In the genomic region with DNA sequence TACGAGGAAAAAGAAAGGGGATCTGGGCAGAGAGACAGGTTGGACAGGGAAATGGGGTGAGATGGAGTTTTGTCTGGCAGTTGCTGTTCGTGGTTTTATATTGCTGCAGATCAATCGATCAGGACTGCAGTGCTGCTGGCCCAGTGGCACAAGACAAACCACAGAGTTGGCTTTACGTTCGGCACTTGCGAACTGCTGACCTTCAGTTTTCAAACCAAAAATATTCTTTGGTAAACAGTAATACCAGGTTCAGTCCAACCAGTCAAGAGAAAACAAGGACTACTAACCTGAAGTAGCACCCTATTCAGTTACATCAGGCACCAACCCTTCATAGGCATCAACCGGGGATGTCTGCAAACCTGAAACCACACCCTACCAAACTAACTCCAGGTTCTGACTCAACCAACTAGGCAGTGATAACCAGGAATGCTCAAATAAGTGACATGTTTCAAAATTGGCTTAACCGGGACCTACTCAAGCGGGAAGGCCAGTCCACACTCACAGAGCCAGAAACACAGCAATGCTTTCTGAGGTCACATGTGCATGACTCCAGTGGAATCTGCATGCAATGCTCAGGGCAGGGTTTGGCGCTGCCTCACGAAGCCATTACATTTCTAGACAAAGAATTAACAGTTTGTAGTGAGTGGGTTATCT, we compare ENCODE assay signal across 9 cellular contexts.
DNase-seq lines count a peak whose midpoint lies in the region; ATAC-seq and TF ChIP-seq lines count a peak whose summit lies in the region.
"Had no signal": no experiment of that assay in that cellular context is flagged by ENCODE, and none has a peak within 500 bp of the region (broad histone marks: within the 10 kb centered on the region; RNA-seq: fewer than 3 reads in every experiment).

No MANE protein-coding gene starts in this region.

- no peaks in the 10 kb centered on the region for H3K9me3 ChIP-seq in upper lobe of left lung

- TF ChIP-seq POLR2A in upper lobe of left lung (IDR thresholded peaks at IDR 0.05) = no peak

- H3K27me3 ChIP-seq in dorsolateral prefrontal cortex (no peaks in the 10 kb centered on the region), upper lobe of left lung (no peaks in the 10 kb centered on the region)

- intact Hi-C loops in dorsolateral prefrontal cortex (cut with DNase I) = loop anchor here in 1 of 2 donors (2.0 kb wide), 1 partner anchor 32 kb away; no protein-coding TSS in a partner anchor

- no peaks in the 10 kb centered on the region for H3K9me3 Mint-ChIP-seq in activated naive CD4-positive, alpha-beta T cell treated with anti-CD3 and anti-CD28 coated beads, Interleukin-2, amount 10 ng/mL, durations not matched to agents 7 days and 5 days
- H3K9me3 Mint-ChIP-seq in activated naive CD4-positive, alpha-beta T cell treated with anti-CD3 and anti-CD28 coated beads, Interleukin-2, amount 50 U/mL, for 72 hours = no peaks in the 10 kb centered on the region
- no peaks in the 10 kb centered on the region for H3K9me3 Mint-ChIP-seq in mesothelial cell of epicardium

- TF ChIP-seq CTCF in dorsolateral prefrontal cortex (IDR thresholded peaks at IDR 0.05 in 54 of 56, conservative IDR thresholded peaks at IDR 0.05 in 2 of 56; ENCODE audit: low read depth in 1 of 56, partially characterized antibody in 56 of 56) (no peak), mesothelial cell of epicardium (IDR thresholded peaks at IDR 0.05; ENCODE audit: unreplicated experiment) (no peak), upper lobe of left lung (IDR thresholded peaks at IDR 0.05) (no peak)

- H3K4me3 Mint-ChIP-seq in activated naive CD4-positive, alpha-beta T cell treated with anti-CD3 and anti-CD28 coated beads, Interleukin-2, amount 10 ng/mL, durations not matched to agents 7 days and 5 days = no peak overlapping the region
- peak overlapping the region; percentile 15 for H3K4me3 Mint-ChIP-seq in mesothelial cell of epicardium

- peaks cover 59% of the 10 kb centered on the region for H3K4me1 Mint-ChIP-seq in activated naive CD4-positive, alpha-beta T cell treated with anti-CD3 and anti-CD28 coated beads, Interleukin-2, amount 10 ng/mL, durations not matched to agents 7 days and 5 days
- peaks cover 75% of the 10 kb centered on the region for H3K4me1 Mint-ChIP-seq in mesothelial cell of epicardium

- H3K4me3 ChIP-seq in dorsolateral prefrontal cortex (peak overlapping the region in 11 of 59 donors; percentile 1 to 51 (median 23)), upper lobe of left lung (no peak overlapping the region)

- H3K27ac Mint-ChIP-seq in activated naive CD4-positive, alpha-beta T cell treated with anti-CD3 and anti-CD28 coated beads, Interleukin-2, amount 10 ng/mL, durations not matched to agents 7 days and 5 days = peak overlapping the region; percentile 92
- H3K27ac Mint-ChIP-seq in activated naive CD4-positive, alpha-beta T cell treated with anti-CD3 and anti-CD28 coated beads, Interleukin-2, amount 50 U/mL, for 72 hours = peak overlapping the region in 1 of 2 donors; percentile 24
- H3K27ac Mint-ChIP-seq in mesothelial cell of epicardium = peak overlapping the region; percentile 98

- H3K36me3 Mint-ChIP-seq in activated naive CD4-positive, alpha-beta T cell treated with anti-CD3 and anti-CD28 coated beads, Interleukin-2, amount 10 ng/mL, durations not matched to agents 7 days and 5 days = peaks cover 42% of the 10 kb centered on the region
- peaks cover 4 to 7% of the 10 kb centered on the region in 2 donors for H3K36me3 Mint-ChIP-seq in activated naive CD4-positive, alpha-beta T cell treated with anti-CD3 and anti-CD28 coated beads, Interleukin-2, amount 50 U/mL, for 72 hours
- peaks cover 4% of the 10 kb centered on the region for H3K36me3 Mint-ChIP-seq in mesothelial cell of epicardium

- H3K27ac ChIP-seq in dorsolateral prefrontal cortex (peak overlapping the region in 58 of 59 donors; percentile 59 to 93 (median 86)), upper lobe of left lung (peak overlapping the region; percentile 60 to 85 (median 78))

- CTCF ChIA-PET in activated naive CD4-positive, alpha-beta T cell treated with anti-CD3 and anti-CD28 coated beads, Interleukin-2, amount 10 ng/mL, durations not matched to agents 7 days and 5 days (lab: Charles Lee) = interaction anchor here (1.2 kb wide), 1 partner anchor 126 kb away, joined by 3 read pairs; no protein-coding TSS in a partner anchor

- 73 to 74% methylated on average over 11 of the region's 11 CpGs for WGBS in upper lobe of left lung, 2 donors

- TF ChIP-seq EP300 in upper lobe of left lung (IDR thresholded peaks at IDR 0.05) = no peak

- H3K4me1 ChIP-seq in upper lobe of left lung = peaks cover 37 to 45% (median 40%) of the 10 kb centered on the region in 4 donors

- H3K36me3 ChIP-seq in upper lobe of left lung = no peaks in the 10 kb centered on the region

- DNase-seq in activated naive CD4-positive, alpha-beta T cell treated with anti-CD3 and anti-CD28 coated beads, Interleukin-2, amount 10 ng/mL, durations not matched to agents 7 days and 5 days = no peak
- DNase-seq in activated naive CD4-positive, alpha-beta T cell treated with anti-CD3 and anti-CD28 coated beads, Interleukin-2, amount 50 U/mL, for 72 hours (ENCODE audit: low spot score in 2 of 2) = no peak
- DNase-seq in dorsolateral prefrontal cortex = peak in 3 of 10 donors; percentile 39 to 57 (median 56)
- no peak for DNase-seq in mesothelial cell of epicardium (ENCODE audit: low spot score in 2 of 2, unreplicated experiment in 2 of 2)
- no peak for DNase-seq in upper lobe of left lung
- DNase-seq in NCI-H1930 (lab: John Stamatoyannopoulos, UW) = no peak
- no peak for DNase-seq in mucosa of gallbladder (ENCODE audit: low spot score)
- no peak for DNase-seq in NCI-H2196 (lab: John Stamatoyannopoulos, UW; ENCODE audit: unreplicated experiment)
- DNase-seq: NCI-H2171 treated with DMSO at 0.1 percent for 48 hours had no signal

- H3K27me3 Mint-ChIP-seq in activated naive CD4-positive, alpha-beta T cell treated with anti-CD3 and anti-CD28 coated beads, Interleukin-2, amount 10 ng/mL, durations not matched to agents 7 days and 5 days = no peaks in the 10 kb centered on the region
- H3K27me3 Mint-ChIP-seq in mesothelial cell of epicardium (ENCODE audit: low read depth) = no peaks in the 10 kb centered on the region

- no peak for ATAC-seq in activated naive CD4-positive, alpha-beta T cell treated with anti-CD3 and anti-CD28 coated beads, Interleukin-2, amount 50 U/mL, for 72 hours
- peak; percentile 52 to 57 for ATAC-seq in upper lobe of left lung (ENCODE audit: low FRiP score in 2 of 2)

Comparison
In these comparisons a context has a peak if more than half of its experiments do, and no peak if none do; other contexts are left out.
1. ATAC-seq: peak in upper lobe of left lung (2 of 2); none in activated naive CD4-positive, alpha-beta T cell treated with anti-CD3 and anti-CD28 coated beads, Interleukin-2, amount 50 U/mL, for 72 hours (0 of 2).